2 cellular contexts compared by ENCODE assay signal in the genomic region with DNA sequence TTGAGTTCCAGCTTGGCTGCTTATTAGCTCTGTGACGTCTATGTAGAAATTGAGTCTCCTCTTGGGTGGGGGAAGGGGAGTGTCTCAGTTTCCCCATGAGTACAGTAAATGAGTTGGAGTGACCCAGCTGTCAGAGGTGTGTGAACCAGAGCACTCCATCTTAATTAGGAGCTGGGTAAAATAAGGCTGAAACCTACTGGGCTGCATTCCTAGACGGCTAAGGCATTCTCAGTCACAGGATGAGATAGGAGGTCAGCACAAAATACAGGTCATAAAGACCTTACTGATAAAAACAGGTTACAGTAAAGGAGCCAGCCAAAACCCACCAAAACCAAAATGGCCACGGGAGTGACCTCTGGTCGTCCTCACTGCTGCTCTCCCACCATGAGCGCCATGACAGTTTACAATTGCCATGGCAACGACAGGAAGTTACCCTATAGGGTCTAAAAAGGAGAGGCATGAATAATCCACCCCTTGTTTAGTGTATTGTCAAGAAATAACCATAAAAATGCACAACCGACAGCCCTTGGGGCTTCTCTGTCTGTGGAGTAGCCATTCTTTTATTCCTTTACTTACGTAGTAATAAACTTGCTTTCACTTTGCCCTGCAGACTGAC.
TF ChIP-seq lines count a peak whose summit lies in the region.

No MANE protein-coding gene starts in this region.

TF ChIP-seq in GM23338, 12 proteins besides CTCF, POLR2A, EP300 and RAD21 (continued from another document):
- TF ChIP-seq, protein P1, sequence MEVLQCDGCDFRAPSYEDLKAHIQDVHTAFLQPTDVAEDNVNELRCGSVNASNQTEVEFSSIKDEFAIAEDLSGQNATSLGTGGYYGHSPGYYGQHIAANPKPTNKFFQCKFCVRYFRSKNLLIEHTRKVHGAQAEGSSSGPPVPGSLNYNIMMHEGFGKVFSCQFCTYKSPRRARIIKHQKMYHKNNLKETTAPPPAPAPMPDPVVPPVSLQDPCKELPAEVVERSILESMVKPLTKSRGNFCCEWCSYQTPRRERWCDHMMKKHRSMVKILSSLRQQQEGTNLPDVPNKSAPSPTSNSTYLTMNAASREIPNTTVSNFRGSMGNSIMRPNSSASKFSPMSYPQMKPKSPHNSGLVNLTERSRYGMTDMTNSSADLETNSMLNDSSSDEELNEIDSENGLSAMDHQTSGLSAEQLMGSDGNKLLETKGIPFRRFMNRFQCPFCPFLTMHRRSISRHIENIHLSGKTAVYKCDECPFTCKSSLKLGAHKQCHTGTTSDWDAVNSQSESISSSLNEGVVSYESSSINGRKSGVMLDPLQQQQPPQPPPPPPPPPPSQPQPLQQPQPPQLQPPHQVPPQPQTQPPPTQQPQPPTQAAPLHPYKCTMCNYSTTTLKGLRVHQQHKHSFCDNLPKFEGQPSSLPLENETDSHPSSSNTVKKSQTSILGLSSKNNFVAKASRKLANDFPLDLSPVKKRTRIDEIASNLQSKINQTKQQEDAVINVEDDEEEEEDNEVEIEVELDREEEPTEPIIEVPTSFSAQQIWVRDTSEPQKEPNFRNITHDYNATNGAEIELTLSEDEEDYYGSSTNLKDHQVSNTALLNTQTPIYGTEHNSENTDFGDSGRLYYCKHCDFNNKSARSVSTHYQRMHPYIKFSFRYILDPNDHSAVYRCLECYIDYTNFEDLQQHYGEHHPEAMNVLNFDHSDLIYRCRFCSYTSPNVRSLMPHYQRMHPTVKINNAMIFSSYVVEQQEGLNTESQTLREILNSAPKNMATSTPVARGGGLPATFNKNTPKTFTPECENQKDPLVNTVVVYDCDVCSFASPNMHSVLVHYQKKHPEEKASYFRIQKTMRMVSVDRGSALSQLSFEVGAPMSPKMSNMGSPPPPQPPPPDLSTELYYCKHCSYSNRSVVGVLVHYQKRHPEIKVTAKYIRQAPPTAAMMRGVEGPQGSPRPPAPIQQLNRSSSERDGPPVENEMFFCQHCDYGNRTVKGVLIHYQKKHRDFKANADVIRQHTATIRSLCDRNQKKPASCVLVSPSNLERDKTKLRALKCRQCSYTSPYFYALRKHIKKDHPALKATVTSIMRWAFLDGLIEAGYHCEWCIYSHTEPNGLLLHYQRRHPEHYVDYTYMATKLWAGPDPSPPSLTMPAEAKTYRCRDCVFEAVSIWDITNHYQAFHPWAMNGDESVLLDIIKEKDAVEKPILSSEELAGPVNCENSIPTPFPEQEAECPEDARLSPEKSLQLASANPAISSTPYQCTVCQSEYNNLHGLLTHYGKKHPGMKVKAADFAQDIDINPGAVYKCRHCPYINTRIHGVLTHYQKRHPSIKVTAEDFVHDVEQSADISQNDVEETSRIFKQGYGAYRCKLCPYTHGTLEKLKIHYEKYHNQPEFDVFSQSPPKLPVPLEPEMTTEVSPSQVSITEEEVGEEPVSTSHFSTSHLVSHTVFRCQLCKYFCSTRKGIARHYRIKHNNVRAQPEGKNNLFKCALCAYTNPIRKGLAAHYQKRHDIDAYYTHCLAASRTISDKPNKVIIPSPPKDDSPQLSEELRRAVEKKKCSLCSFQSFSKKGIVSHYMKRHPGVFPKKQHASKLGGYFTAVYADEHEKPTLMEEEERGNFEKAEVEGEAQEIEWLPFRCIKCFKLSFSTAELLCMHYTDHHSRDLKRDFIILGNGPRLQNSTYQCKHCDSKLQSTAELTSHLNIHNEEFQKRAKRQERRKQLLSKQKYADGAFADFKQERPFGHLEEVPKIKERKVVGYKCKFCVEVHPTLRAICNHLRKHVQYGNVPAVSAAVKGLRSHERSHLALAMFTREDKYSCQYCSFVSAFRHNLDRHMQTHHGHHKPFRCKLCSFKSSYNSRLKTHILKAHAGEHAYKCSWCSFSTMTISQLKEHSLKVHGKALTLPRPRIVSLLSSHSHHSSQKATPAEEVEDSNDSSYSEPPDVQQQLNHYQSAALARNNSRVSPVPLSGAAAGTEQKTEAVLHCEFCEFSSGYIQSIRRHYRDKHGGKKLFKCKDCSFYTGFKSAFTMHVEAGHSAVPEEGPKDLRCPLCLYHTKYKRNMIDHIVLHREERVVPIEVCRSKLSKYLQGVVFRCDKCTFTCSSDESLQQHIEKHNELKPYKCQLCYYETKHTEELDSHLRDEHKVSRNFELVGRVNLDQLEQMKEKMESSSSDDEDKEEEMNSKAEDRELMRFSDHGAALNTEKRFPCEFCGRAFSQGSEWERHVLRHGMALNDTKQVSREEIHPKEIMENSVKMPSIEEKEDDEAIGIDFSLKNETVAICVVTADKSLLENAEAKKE (CRISPR knock-in tag; IDR thresholded peaks at IDR 0.05): no peak
- TF ChIP-seq CREB1 (CRISPR knock-in tag; IDR thresholded peaks at IDR 0.05; ENCODE audit: low read depth) (no peak), ZNF331 (CRISPR knock-in tag; IDR thresholded peaks at IDR 0.05; ENCODE audit: low read depth) (no peak), POLR2AphosphoS5 (IDR thresholded peaks at IDR 0.05; ENCODE audit: low read depth) (no peak), NANOG (IDR thresholded peaks at IDR 0.05; ENCODE audit: borderline replicate concordance) (no peak), ZNF114 (CRISPR knock-in tag; IDR thresholded peaks at IDR 0.05) (no peak), STAT1 (IDR thresholded peaks at IDR 0.05; ENCODE audit: unreplicated experiment) (no peak), EZH2phosphoT487 (IDR thresholded peaks at IDR 0.05; ENCODE audit: unreplicated experiment) (no peak), JUNB (IDR thresholded peaks at IDR 0.05; ENCODE audit: unreplicated experiment) (no peak), REST (IDR thresholded peaks at IDR 0.05; ENCODE audit: unreplicated experiment) (no peak)
TF ChIP-seq in GM23338: peak in this region for 0.

TF ChIP-seq in K562, 482 proteins besides CTCF, POLR2A, EP300 and RAD21 (continued from another document):
- TF ChIP-seq ZNF592 (IDR thresholded peaks at IDR 0.05) (no peak), MAFK (IDR thresholded peaks at IDR 0.05; ENCODE audit: low read length) (no peak), YY1 (IDR thresholded peaks at IDR 0.05; ENCODE audit: borderline replicate concordance in 1 of 3, control insufficient read depth in 1 of 3, extremely low read depth in 1 of 3, insufficient read depth in 3 of 3, insufficient read length in 1 of 3, insufficient replicate concordance in 2 of 3, low read depth in 1 of 3, low read length in 2 of 3) (peak in 1 of 3 experiments; percentile 80), ESRRA (IDR thresholded peaks at IDR 0.05; ENCODE audit: borderline replicate concordance, low read depth) (peak; percentile 21; the same call in 1 of the 2 replicates), TAL1 (IDR thresholded peaks at IDR 0.05) (no peak), HOXB6 (CRISPR knock-in tag; IDR thresholded peaks at IDR 0.05; ENCODE audit: borderline replicate concordance) (no peak), SMAD2 (IDR thresholded peaks at IDR 0.05; ENCODE audit: low read depth, low read length) (no peak)
- TF ChIP-seq, protein P2, sequence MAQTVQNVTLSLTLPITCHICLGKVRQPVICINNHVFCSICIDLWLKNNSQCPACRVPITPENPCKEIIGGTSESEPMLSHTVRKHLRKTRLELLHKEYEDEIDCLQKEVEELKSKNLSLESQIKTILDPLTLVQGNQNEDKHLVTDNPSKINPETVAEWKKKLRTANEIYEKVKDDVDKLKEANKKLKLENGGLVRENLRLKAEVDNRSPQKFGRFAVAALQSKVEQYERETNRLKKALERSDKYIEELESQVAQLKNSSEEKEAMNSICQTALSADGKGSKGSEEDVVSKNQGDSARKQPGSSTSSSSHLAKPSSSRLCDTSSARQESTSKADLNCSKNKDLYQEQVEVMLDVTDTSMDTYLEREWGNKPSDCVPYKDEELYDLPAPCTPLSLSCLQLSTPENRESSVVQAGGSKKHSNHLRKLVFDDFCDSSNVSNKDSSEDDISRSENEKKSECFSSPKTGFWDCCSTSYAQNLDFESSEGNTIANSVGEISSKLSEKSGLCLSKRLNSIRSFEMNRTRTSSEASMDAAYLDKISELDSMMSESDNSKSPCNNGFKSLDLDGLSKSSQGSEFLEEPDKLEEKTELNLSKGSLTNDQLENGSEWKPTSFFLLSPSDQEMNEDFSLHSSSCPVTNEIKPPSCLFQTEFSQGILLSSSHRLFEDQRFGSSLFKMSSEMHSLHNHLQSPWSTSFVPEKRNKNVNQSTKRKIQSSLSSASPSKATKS (CRISPR knock-in tag; IDR thresholded peaks at IDR 0.05): no peak
- TF ChIP-seq, protein P3, sequence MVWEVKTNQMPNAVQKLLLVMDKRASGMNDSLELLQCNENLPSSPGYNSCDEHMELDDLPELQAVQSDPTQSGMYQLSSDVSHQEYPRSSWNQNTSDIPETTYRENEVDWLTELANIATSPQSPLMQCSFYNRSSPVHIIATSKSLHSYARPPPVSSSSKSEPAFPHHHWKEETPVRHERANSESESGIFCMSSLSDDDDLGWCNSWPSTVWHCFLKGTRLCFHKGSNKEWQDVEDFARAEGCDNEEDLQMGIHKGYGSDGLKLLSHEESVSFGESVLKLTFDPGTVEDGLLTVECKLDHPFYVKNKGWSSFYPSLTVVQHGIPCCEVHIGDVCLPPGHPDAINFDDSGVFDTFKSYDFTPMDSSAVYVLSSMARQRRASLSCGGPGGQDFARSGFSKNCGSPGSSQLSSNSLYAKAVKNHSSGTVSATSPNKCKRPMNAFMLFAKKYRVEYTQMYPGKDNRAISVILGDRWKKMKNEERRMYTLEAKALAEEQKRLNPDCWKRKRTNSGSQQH (CRISPR knock-in tag; IDR thresholded peaks at IDR 0.05): no peak
